21 cellular contexts compared by ENCODE assay signal in the genomic region with DNA sequence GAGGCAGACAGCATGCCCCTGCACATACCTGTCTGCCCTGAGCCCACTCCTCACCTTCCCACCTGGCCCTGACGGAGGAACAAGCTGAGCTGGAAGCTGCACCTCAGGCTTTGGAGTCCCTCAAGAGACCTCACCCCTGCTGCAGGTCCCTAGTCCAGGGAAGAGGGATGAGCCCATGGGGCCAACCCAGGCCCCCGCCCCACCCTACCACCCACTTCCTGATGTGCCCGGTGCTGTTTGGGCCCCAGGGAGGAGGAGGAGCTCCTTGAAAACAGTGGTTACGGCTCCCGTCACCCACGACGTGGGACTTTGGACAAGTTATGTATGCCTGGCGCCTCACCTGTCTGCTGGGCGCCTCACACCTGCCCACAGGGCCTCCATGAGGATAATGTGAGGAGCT.
A peak's percentile ranks its signal among the peaks of the same experiment; 100 is the strongest.
DNase-seq lines count a peak whose midpoint lies in the region; ATAC-seq, FAIRE-seq and TF ChIP-seq lines count a peak whose summit lies in the region.
"Had no signal": no experiment of that assay in that cellular context is flagged by ENCODE, and none has a peak within 500 bp of the region (broad histone marks: within the 10 kb centered on the region; RNA-seq: fewer than 3 reads in every experiment).

No MANE protein-coding gene starts in this region.

- H3K4me1 ChIP-seq in right lobe of liver (no peaks in the 10 kb centered on the region), HepG2 (ENCODE audit: insufficient read depth, low read length) (peaks cover 8% of the 10 kb centered on the region; the same call in 1 of the 2 replicates), HAP-1 (no peaks in the 10 kb centered on the region)
- H3K4me1 ChIP-seq: A549, BE2C had no signal

- TF ChIP-seq RAD21 in HepG2 (CRISPR knock-in tag; IDR thresholded peaks at IDR 0.05), result no peak

- H3K27ac ChIP-seq in right lobe of liver (no peak overlapping the region), HepG2 (ENCODE audit: extremely low read length, insufficient read depth, low read length) (no peak overlapping the region)
- H3K27ac ChIP-seq: A549, GM23248 had no signal

- no peak for FAIRE-seq in HepG2 (lab: Jason Lieb, UNC)
- FAIRE-seq: A549, GM12891 had no signal

- no TSS peak for BruUV-seq in HepG2 (replicated peaks; lab: Mats Ljungman, UMichigan)

- in situ Hi-C loops in HepG2 (cut with HindIII; ENCODE audit: extremely low pct_ligation_motif_present, low pct_unique_long_range_greater_than_20kb) (loop anchor here (10.0 kb wide), 1 partner anchor 233 kb away; no protein-coding TSS in a partner anchor), HAP-1 (cut with MboI; ENCODE audit: low sequenced_read_pairs) (no loop called here)

- DNase-seq in right lobe of liver, result peak in 2 of 3 donors; percentile 3 to 22
- DNase-seq in HepG2 (ENCODE audit: low spot score), result no peak
- peak; percentile 30 for DNase-seq in SW480 (ENCODE audit: low spot score)
- DNase-seq in posterior vena cava (ENCODE audit: low spot score), result peak; percentile 41
- DNase-seq in HAP-1 (ENCODE audit: low spot score in 2 of 2), result no peak
- no peak for DNase-seq in DMS114 treated with DMSO at 0.1 percent for 48 hours (lab: John Stamatoyannopoulos, UW; ENCODE audit: unreplicated experiment)
- no peak for DNase-seq in NCI-H510A (lab: John Stamatoyannopoulos, UW)
- DNase-seq: BE2C; CD4-positive, alpha-beta T cell; DMS153; GM23248; HCEC 1CT; KG1; NCI-H1092; NCI-H1436; NCI-H187 treated with DMSO at 0.1 percent for 48 hours; NCI-H2107; NCI-H774 had no signal

- TF ChIP-seq POLR2A in right lobe of liver (IDR thresholded peaks at IDR 0.05), result no peak
- no peak for TF ChIP-seq POLR2A in HepG2 (IDR thresholded peaks at IDR 0.05; ENCODE audit: insufficient read depth in 1 of 2, low read depth in 2 of 2, low read length in 2 of 2)

- no peak overlapping the region for H2AFZ ChIP-seq in HepG2 (ENCODE audit: low read length)
- H2AFZ ChIP-seq: GM23248 had no signal

- peaks cover 7% of the 10 kb centered on the region; the same call in 1 of the 2 replicates for H4K20me1 ChIP-seq in HepG2 (ENCODE audit: insufficient read depth, low read length)

- H3K27me3 ChIP-seq in right lobe of liver (no peaks in the 10 kb centered on the region), HepG2 (ENCODE audit: control insufficient read depth in 1 of 2, insufficient read depth in 2 of 2, low read length in 2 of 2) (peaks cover 3 to 30% of the 10 kb centered on the region in 2 experiments; a peak in 4 of 5 replicates), HAP-1 (ENCODE audit: low read depth) (no peaks in the 10 kb centered on the region)
- H3K27me3 ChIP-seq: BE2C had no signal

- POLR2A ChIA-PET in HepG2 (lab: Yijun Ruan, JAX), result no interaction called here

- no peak for TF ChIP-seq CTCF in right lobe of liver (IDR thresholded peaks at IDR 0.05)
- no peak for TF ChIP-seq CTCF in HepG2 (CRISPR knock-in tag; IDR thresholded peaks at IDR 0.05)

- WGBS in right lobe of liver (ENCODE audit: insufficient coverage, low coverage, low lambda C conversion rate, missing lambda C conversion rate), result 13% methylated on average over 3 of the region's 9 CpGs
- WGBS in HepG2 (ENCODE audit: low lambda C conversion rate), result no CpG with 5 or more reads among the region's 9 CpGs

- no peak for ATAC-seq in right lobe of liver
- no peak for ATAC-seq in HepG2
- ATAC-seq: A549, Panc1 had no signal

- H3K4me2 ChIP-seq in HepG2 (ENCODE audit: low read depth, low read length), result no peak overlapping the region
- H3K4me2 ChIP-seq: A549 had no signal

- H3K36me3 ChIP-seq in right lobe of liver, result no peaks in the 10 kb centered on the region
- no peaks in the 10 kb centered on the region for H3K36me3 ChIP-seq in HepG2 (replicated peaks in 1 of 2; ENCODE audit: control insufficient read depth in 1 of 2, insufficient read depth in 2 of 2, low read length in 2 of 2)
- no peaks in the 10 kb centered on the region for H3K36me3 ChIP-seq in HAP-1 (replicated peaks)
- H3K36me3 ChIP-seq: BE2C had no signal

- no peaks in the 10 kb centered on the region for H3K79me2 ChIP-seq in HepG2 (ENCODE audit: insufficient read depth, low read length)

- H3K9me3 ChIP-seq in right lobe of liver (no peaks in the 10 kb centered on the region), HepG2 (ENCODE audit: low read length) (no peaks in the 10 kb centered on the region), HAP-1 (no peaks in the 10 kb centered on the region)
- H3K9me3 ChIP-seq: A549, BE2C had no signal

- H3K9ac ChIP-seq in HepG2 (ENCODE audit: insufficient read depth, low read depth, low read length), result no peak overlapping the region
- H3K9ac ChIP-seq: GM23248 had no signal

- TF ChIP-seq EP300 in HepG2 (IDR thresholded peaks at IDR 0.05; ENCODE audit: low read depth in 2 of 2, low read length in 2 of 2) (no peak), HepG2 (CRISPR knock-in tag; IDR thresholded peaks at IDR 0.05; ENCODE audit: borderline replicate concordance) (no peak)

- CTCF ChIA-PET in HepG2 (lab: Yijun Ruan, JAX; ENCODE audit: low intra/inter-chr PET ratio, low total read pairs), result no interaction called here

- intact Hi-C loops in right lobe of liver (cut with DNase I), result loop anchor here in 1 of 2 donors (10.0 kb wide), 1 partner anchor 227 kb away; no protein-coding TSS in a partner anchor
- intact Hi-C loops in HepG2 (cut with micrococcal nuclease; ENCODE audit: unreplicated experiment), result loop anchor here (10.0 kb wide), 1 partner anchor 233 kb away; no protein-coding TSS in a partner anchor
- intact Hi-C loops in posterior vena cava (cut with DNase I), result loop anchor here in 1 of 2 donors (10.0 kb wide), 1 partner anchor 227 kb away; no protein-coding TSS in a partner anchor

- H3K4me3 ChIP-seq in right lobe of liver (no peak overlapping the region), HepG2 (replicated peaks in 1 of 3; ENCODE audit: insufficient read depth in 1 of 3, low read depth in 2 of 3, low read length in 3 of 3) (no peak overlapping the region), HAP-1 (no peak overlapping the region)
- H3K4me3 ChIP-seq: A549, GM23248 had no signal

TF ChIP-seq in HepG2, 621 proteins besides CTCF, POLR2A, EP300 and RAD21:
- TF ChIP-seq NFE2L2 (IDR thresholded peaks at IDR 0.05; ENCODE audit: low read length), result no peak
TF ChIP-seq in HepG2: peak in this region for 0.

Comparison
In these comparisons a context has a peak if more than half of its experiments do, and no peak if none do; other contexts are left out.
1. DNase-seq: peak in right lobe of liver (2 of 3), SW480 (single experiment) and posterior vena cava (single experiment); none in HepG2 (single experiment), HAP-1 (0 of 2), DMS114 treated with DMSO at 0.1 percent for 48 hours (single experiment) and NCI-H510A (single experiment).